ENCODE assay signal across 7 cellular contexts in genomic region chr6:10403385-10404106, GRCh38. TPM values are rescaled to one million over a fixed set of nuclear protein-coding genes. Genes with fewer than 3 reads are reported as not detected.
A peak's percentile ranks its signal among the peaks of the same experiment; 100 is the strongest.
DNase-seq lines count a peak whose midpoint lies in the region; ATAC-seq and TF ChIP-seq lines count a peak whose summit lies in the region.

No MANE protein-coding gene starts in this region.

- peak overlapping the region; percentile 68 to 94 (median 85) for H3K4me3 Mint-ChIP-seq in IgD-negative memory B cell

- H3K4me3 ChIP-seq in GM23248 = peak overlapping the region; percentile 79
- peak overlapping the region; percentile 40 to 72 (median 56) for H3K4me3 ChIP-seq in breast epithelium
- peak overlapping the region; percentile 42 for H3K4me3 ChIP-seq in mononuclear cell (ENCODE audit: low read length)

- DNase-seq in GM23248 = peak; percentile 89
- DNase-seq in breast epithelium (ENCODE audit: low spot score in 2 of 2) = no peak
- DNase-seq in occipital lobe (lab: John Stamatoyannopoulos, UW) = no peak
- DNase-seq in activated gamma-delta T cell (lab: John Stamatoyannopoulos, UW) = no peak

- H3K9me3 ChIP-seq in GM23248 (ENCODE audit: low read depth) (no peaks in the 10 kb centered on the region), breast epithelium (no peaks in the 10 kb centered on the region), mononuclear cell (ENCODE audit: low read depth, low read length) (peaks cover 18% of the 10 kb centered on the region)

- H3K9me2 ChIP-seq in GM23248 (ENCODE audit: insufficient read depth) = no peaks in the 10 kb centered on the region

- H3K36me3 ChIP-seq in GM23248 (ENCODE audit: low read depth) (peaks cover 15% of the 10 kb centered on the region; the same call in 1 of the 2 replicates), breast epithelium (no peaks in the 10 kb centered on the region)

- peaks cover 37% of the 10 kb centered on the region for H3F3A ChIP-seq in GM23248 (ENCODE audit: insufficient read depth)

- H3K4me2 ChIP-seq in GM23248 (ENCODE audit: unreplicated experiment) = peak overlapping the region; percentile 96

- peak overlapping the region; percentile 81 for H3K9ac ChIP-seq in GM23248

- 0 out of 2 replicates have a peak, but pooled peaks cover under 1% of the 10 kb centered on the region for H3K27me3 ChIP-seq in GM23248 (replicated peaks; ENCODE audit: insufficient read depth)
- no peaks in the 10 kb centered on the region for H3K27me3 ChIP-seq in breast epithelium
- peaks cover 95% of the 10 kb centered on the region for H3K27me3 ChIP-seq in mononuclear cell (ENCODE audit: insufficient read depth, low read length)

- in situ Hi-C loops in GM23248 (cut with MboI) = loop anchor here (25.0 kb wide), 1 partner anchor 1416 kb away; no protein-coding TSS in a partner anchor

- WGBS in GM23248 (ENCODE audit: low coverage in 1 of 2, low lambda C conversion rate in 2 of 2, missing lambda C conversion rate in 2 of 2), 2 experiments = 6 to 7% methylated on average over 16 of the region's 16 CpGs

- no peak for TF ChIP-seq POLR2A in breast epithelium (IDR thresholded peaks at IDR 0.05)

- H3K27ac ChIP-seq in GM23248 (peak overlapping the region; percentile 72), breast epithelium (peak overlapping the region; percentile 96 to 98)

- ATAC-seq in GM18499 (IDR thresholded peaks at IDR 0.05; ENCODE audit: insufficient read depth, unreplicated experiment) = peak; percentile 12

- H3K4me1 Mint-ChIP-seq in IgD-negative memory B cell = peaks cover 0 to 7% (median 7%) of the 10 kb centered on the region in 3 donors

- H3K36me3 Mint-ChIP-seq in IgD-negative memory B cell = peaks cover 1% of the 10 kb centered on the region

- peak in 1 of 3 donors; percentile 38 for TF ChIP-seq CTCF in breast epithelium (IDR thresholded peaks at IDR 0.05)

- no peaks in the 10 kb centered on the region for H4K20me1 ChIP-seq in GM23248 (ENCODE audit: insufficient read depth)

- H2AFZ ChIP-seq in GM23248 = peak overlapping the region; percentile 84

- peaks cover 37% of the 10 kb centered on the region for H3K27me3 Mint-ChIP-seq in IgD-negative memory B cell

- peaks cover 42% of the 10 kb centered on the region for H3K79me2 ChIP-seq in GM23248 (ENCODE audit: insufficient read depth)

- peaks cover 1 to 21% (median 17%) of the 10 kb centered on the region in 3 donors for H3K9me3 Mint-ChIP-seq in IgD-negative memory B cell

- intact Hi-C loops in breast epithelium (cut with DNase I; ENCODE audit: low total_unique reads) = no loop called here

- peak overlapping the region; percentile 37 to 66 (median 64) for H3K27ac Mint-ChIP-seq in IgD-negative memory B cell

- peaks cover 7% of the 10 kb centered on the region for H3K4me1 ChIP-seq in GM23248 (ENCODE audit: insufficient read depth)
- peaks cover 0 to 16% of the 10 kb centered on the region in 2 donors for H3K4me1 ChIP-seq in breast epithelium
- H3K4me1 ChIP-seq in mononuclear cell (ENCODE audit: insufficient read depth, low read length) = peaks cover 14% of the 10 kb centered on the region

RNA-seq across cellular contexts. Expression of gene TFAP2A, which starts 11.3 kb away (rescaled TPM):
- total RNA-seq in GM23248 (2014; rRNA removed; shearing (Covaris generic)) = 1.9 and 2.5 TPM in 2 replicates
- 7.2 and 8.4 TPM in 2 replicates for polyA plus RNA-seq in GM23248 (2016; fragmentation: Nextera tagmentation; extraction: Ambion mirVana)
- not detected for polyA plus RNA-seq in IgD-negative memory B cell
- 10 to 100 TPM in 2 of 3 donors, not detected in 1; 25.2 to 46.0 TPM for total RNA-seq in breast epithelium
- not detected for total RNA-seq in mononuclear cell
- total RNA-seq in occipital lobe = not detected
